Comparison of ENCODE assay signal across 35 cellular contexts in the genomic region with DNA sequence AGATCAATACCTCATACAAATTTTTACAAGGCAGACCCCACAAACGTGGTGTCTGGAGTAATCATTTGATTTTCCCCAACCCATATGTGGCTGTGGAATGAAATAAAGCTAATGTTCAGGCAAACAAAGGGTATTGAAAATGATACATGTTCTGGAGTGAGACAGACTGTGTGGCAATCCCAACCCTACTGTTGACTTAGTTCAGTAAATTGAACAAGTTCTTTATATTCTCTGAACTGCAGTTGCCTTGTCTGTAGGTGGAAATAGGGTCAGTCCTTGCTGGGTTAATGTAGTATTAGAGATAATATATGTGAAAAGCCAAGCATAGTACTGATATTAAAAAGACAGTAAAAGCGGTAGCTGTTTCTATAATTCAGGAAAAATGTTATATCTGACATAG.
"Had no signal": no experiment of that assay in that cellular context is flagged by ENCODE, and none has a peak within 500 bp of the region (broad histone marks: within the 10 kb centered on the region; RNA-seq: fewer than 3 reads in every experiment).

No MANE protein-coding gene starts in this region.

- H3K9me3 ChIP-seq: body of pancreas, breast epithelium had no signal

- H3K27ac Mint-ChIP-seq: activated B cell treated with CpG ODN at 0.5 μM for 24 hours; activated CD4-positive, alpha-beta memory T cell treated with anti-CD3 and anti-CD28 coated beads for 36 hours; activated CD4-positive, alpha-beta T cell treated with anti-CD3 and anti-CD28 coated beads, Interleukin-2, amount 10 ng/mL, durations not matched to agents 24 days and 14 days; activated CD8-positive, alpha-beta T cell treated with anti-CD3 and anti-CD28 coated beads for 36 hours; activated naive CD4-positive, alpha-beta T cell treated with anti-CD3 and anti-CD28 coated beads, Interleukin-2, amount 10 ng/mL, durations not matched to agents 7 days and 5 days; activated naive CD4-positive, alpha-beta T cell treated with anti-CD3 and anti-CD28 coated beads, Interleukin-2, amount 50 U/mL, for 24 hours; activated naive CD8-positive, alpha-beta T cell; activated naive CD8-positive, alpha-beta T cell treated with anti-CD3 and anti-CD28 coated beads, Interleukin-2, amount 10 ng/mL, durations not matched to agents 7 days and 5 days; activated naive CD8-positive, alpha-beta T cell treated with anti-CD3 and anti-CD28 coated beads, Interleukin-2, amount 50 U/mL, for 24 hours; activated T-cell treated with anti-CD3 and anti-CD28 coated beads, Interleukin-2, amount 50 U/mL, for 72 hours; activated T-helper 1 cell treated with anti-CD3 and anti-CD28 coated beads, Interleukin-12 subunit alpha, Interleukin-12 subunit beta, Interleukin-2, Interleukin-4 antibody, amounts not matched to agents 30 ng/mL and 10 ng/mL and 1 ng/mL, durations not matched to agents 14 hours and 24 hours and 36 hours; activated T-helper 17 cell treated with anti-CD3 and anti-CD28 coated beads, Interleukin-2, amount 50 U/mL, for 72 hours; T-helper 1 cell treated with Interleukin-12 subunit alpha and Interleukin-12 subunit beta and Interleukin-4 antibody, amounts not matched to agents 30 μg/mL and 1 μg/mL, for 36 hours; T-helper 2 cell treated with Interferon-gamma antibody and Interleukin-4, amounts not matched to agents 5 μg/mL and 100 μg/mL, for 36 hours had no signal

- H3K36me3 ChIP-seq: brain microvascular endothelial cell, breast epithelium had no signal

- DNase-seq: activated B cell treated with CpG ODN at 0.5 μM for 24 hours; activated CD4-positive, alpha-beta memory T cell treated with anti-CD3 and anti-CD28 coated beads for 36 hours; activated CD4-positive, alpha-beta T cell treated with anti-CD3 and anti-CD28 coated beads for 4 hours; activated CD4-positive, alpha-beta T cell treated with anti-CD3 and anti-CD28 coated beads, Interleukin-2, amount 10 ng/mL, durations not matched to agents 24 days and 14 days; activated CD4-positive, alpha-beta T cell treated with anti-CD3 and anti-CD28 coated beads, Interleukin-2, amount 50 U/mL, for 1 hour; activated CD4-positive, alpha-beta T cell treated with anti-CD3 and anti-CD28 coated beads, Interleukin-2, amount 50 U/mL, for 4 hours; activated CD4-positive, CD25-positive, alpha-beta regulatory T cell treated with anti-CD3 and anti-CD28 coated beads, Interleukin-2, amount 50 U/mL, for 72 hours; activated CD8-positive, alpha-beta memory T cell treated with anti-CD3 and anti-CD28 coated beads, Interleukin-2, amount 50 U/mL, for 4 hours; activated CD8-positive, alpha-beta T cell treated with anti-CD3 and anti-CD28 coated beads for 36 hours; activated effector memory CD4-positive, alpha-beta T cell treated with anti-CD3 and anti-CD28 coated beads, Interleukin-2, amount 50 U/mL, for 16 hours; activated gamma-delta T cell treated with Interleukin-2 at 50 U/mL for 16 hours; activated naive CD4-positive, alpha-beta T cell; activated naive CD4-positive, alpha-beta T cell treated with anti-CD3 and anti-CD28 coated beads, Interleukin-2, amount 10 ng/mL, durations not matched to agents 7 days and 5 days; activated naive CD8-positive, alpha-beta T cell treated with anti-CD3 and anti-CD28 coated beads, Interleukin-2, amount 10 ng/mL, durations not matched to agents 7 days and 5 days; activated naive CD8-positive, alpha-beta T cell treated with anti-CD3 and anti-CD28 coated beads, Interleukin-2, amount 50 U/mL, for 24 hours; activated T-cell treated with anti-CD3 and anti-CD28 coated beads for 4 hours; activated T-cell treated with anti-CD3 and anti-CD28 coated beads, Interleukin-2, amount 50 U/mL, for 1 hour; activated T-cell treated with anti-CD3 and anti-CD28 coated beads, Interleukin-2, amount 50 U/mL, for 4 hours; activated T-cell treated with anti-CD3 and anti-CD28 coated beads, Interleukin-2, amount 50 U/mL, for 72 hours; amniotic stem cell; aorta; body of pancreas; brain microvascular endothelial cell; central memory CD4-positive, alpha-beta T cell; T-helper 1 cell; T-helper 2 cell; T-helper 9 cell had no signal

- H3K9me3 Mint-ChIP-seq: activated CD4-positive, alpha-beta T cell treated with anti-CD3 and anti-CD28 coated beads, Interleukin-2, amount 10 ng/mL, durations not matched to agents 24 days and 14 days; activated naive CD4-positive, alpha-beta T cell treated with anti-CD3 and anti-CD28 coated beads, Interleukin-2, amount 10 ng/mL, durations not matched to agents 7 days and 5 days; activated naive CD4-positive, alpha-beta T cell treated with anti-CD3 and anti-CD28 coated beads, Interleukin-2, amount 50 U/mL, for 24 hours; activated naive CD8-positive, alpha-beta T cell treated with anti-CD3 and anti-CD28 coated beads, Interleukin-2, amount 10 ng/mL, durations not matched to agents 7 days and 5 days; activated naive CD8-positive, alpha-beta T cell treated with anti-CD3 and anti-CD28 coated beads, Interleukin-2, amount 50 U/mL, for 24 hours had no signal

- ATAC-seq: activated CD8-positive, alpha-beta T cell treated with anti-CD3 and anti-CD28 coated beads for 36 hours; activated naive CD8-positive, alpha-beta T cell treated with anti-CD3 and anti-CD28 coated beads, Interleukin-2, amount 50 U/mL, for 24 hours; activated T-cell treated with anti-CD3 and anti-CD28 coated beads, Interleukin-2, amount 50 U/mL, for 4 hours; activated T-cell treated with anti-CD3 and anti-CD28 coated beads, Interleukin-2, amount 50 U/mL, for 72 hours; activated T-helper 17 cell treated with anti-CD3 and anti-CD28 coated beads, Interleukin-2, amount 50 U/mL, for 72 hours; body of pancreas had no signal

- H3K27ac ChIP-seq: body of pancreas, brain microvascular endothelial cell, breast epithelium, VCaP had no signal

- H3K4me1 ChIP-seq: breast epithelium had no signal

- H3K27me3 ChIP-seq: body of pancreas, brain microvascular endothelial cell, breast epithelium had no signal

- H3K36me3 Mint-ChIP-seq: activated CD4-positive, alpha-beta memory T cell treated with anti-CD3 and anti-CD28 coated beads for 36 hours; activated naive CD4-positive, alpha-beta T cell treated with anti-CD3 and anti-CD28 coated beads, Interleukin-2, amount 10 ng/mL, durations not matched to agents 7 days and 5 days; activated naive CD4-positive, alpha-beta T cell treated with anti-CD3 and anti-CD28 coated beads, Interleukin-2, amount 50 U/mL, for 24 hours; activated naive CD8-positive, alpha-beta T cell; activated naive CD8-positive, alpha-beta T cell treated with anti-CD3 and anti-CD28 coated beads, Interleukin-2, amount 10 ng/mL, durations not matched to agents 7 days and 5 days had no signal

- H3K4me1 Mint-ChIP-seq: activated B cell treated with CpG ODN at 0.5 μM for 24 hours; activated CD4-positive, alpha-beta T cell treated with anti-CD3 and anti-CD28 coated beads, Interleukin-2, amount 10 ng/mL, durations not matched to agents 24 days and 14 days; activated naive CD4-positive, alpha-beta T cell treated with anti-CD3 and anti-CD28 coated beads, Interleukin-2, amount 10 ng/mL, durations not matched to agents 7 days and 5 days; activated naive CD4-positive, alpha-beta T cell treated with anti-CD3 and anti-CD28 coated beads, Interleukin-2, amount 50 U/mL, for 24 hours; activated naive CD8-positive, alpha-beta T cell treated with anti-CD3 and anti-CD28 coated beads, Interleukin-2, amount 10 ng/mL, durations not matched to agents 7 days and 5 days; activated naive CD8-positive, alpha-beta T cell treated with anti-CD3 and anti-CD28 coated beads, Interleukin-2, amount 50 U/mL, for 24 hours; activated T-helper 17 cell treated with anti-CD3 and anti-CD28 coated beads, Interleukin-2, amount 50 U/mL, for 72 hours had no signal

- H3K4me3 ChIP-seq: body of pancreas, breast epithelium had no signal

- H3K4me3 Mint-ChIP-seq: activated B cell treated with CpG ODN at 0.5 μM for 24 hours; activated CD4-positive, alpha-beta memory T cell treated with anti-CD3 and anti-CD28 coated beads for 36 hours; activated CD4-positive, alpha-beta T cell treated with anti-CD3 and anti-CD28 coated beads, Interleukin-2, amount 10 ng/mL, durations not matched to agents 24 days and 14 days; activated CD8-positive, alpha-beta T cell treated with anti-CD3 and anti-CD28 coated beads for 36 hours; activated naive CD4-positive, alpha-beta T cell treated with anti-CD3 and anti-CD28 coated beads, Interleukin-2, amount 10 ng/mL, durations not matched to agents 7 days and 5 days; activated naive CD4-positive, alpha-beta T cell treated with anti-CD3 and anti-CD28 coated beads, Interleukin-2, amount 50 U/mL, for 24 hours; activated naive CD8-positive, alpha-beta T cell; activated naive CD8-positive, alpha-beta T cell treated with anti-CD3 and anti-CD28 coated beads, Interleukin-2, amount 10 ng/mL, durations not matched to agents 7 days and 5 days; activated naive CD8-positive, alpha-beta T cell treated with anti-CD3 and anti-CD28 coated beads, Interleukin-2, amount 50 U/mL, for 24 hours; activated T-cell treated with anti-CD3 and anti-CD28 coated beads, Interleukin-2, amount 50 U/mL, for 4 hours; activated T-cell treated with anti-CD3 and anti-CD28 coated beads, Interleukin-2, amount 50 U/mL, for 72 hours; activated T-helper 1 cell treated with anti-CD3 and anti-CD28 coated beads, Interleukin-12 subunit alpha, Interleukin-12 subunit beta, Interleukin-2, Interleukin-4 antibody, amounts not matched to agents 30 ng/mL and 10 ng/mL and 1 ng/mL, durations not matched to agents 14 hours and 24 hours and 36 hours; activated T-helper 17 cell treated with anti-CD3 and anti-CD28 coated beads, Interleukin-2, amount 50 U/mL, for 72 hours; T-helper 1 cell treated with Interleukin-12 subunit alpha and Interleukin-12 subunit beta and Interleukin-4 antibody, amounts not matched to agents 30 μg/mL and 1 μg/mL, for 36 hours; T-helper 2 cell treated with Interferon-gamma antibody and Interleukin-4, amounts not matched to agents 5 μg/mL and 100 μg/mL, for 36 hours had no signal

- H3K27me3 Mint-ChIP-seq: activated B cell treated with CpG ODN at 0.5 μM for 24 hours; activated CD4-positive, alpha-beta memory T cell treated with anti-CD3 and anti-CD28 coated beads for 36 hours; activated CD4-positive, alpha-beta T cell treated with anti-CD3 and anti-CD28 coated beads, Interleukin-2, amount 10 ng/mL, durations not matched to agents 24 days and 14 days; activated CD8-positive, alpha-beta T cell treated with anti-CD3 and anti-CD28 coated beads for 36 hours; activated naive CD4-positive, alpha-beta T cell treated with anti-CD3 and anti-CD28 coated beads, Interleukin-2, amount 10 ng/mL, durations not matched to agents 7 days and 5 days; activated naive CD4-positive, alpha-beta T cell treated with anti-CD3 and anti-CD28 coated beads, Interleukin-2, amount 50 U/mL, for 24 hours; activated naive CD8-positive, alpha-beta T cell; activated naive CD8-positive, alpha-beta T cell treated with anti-CD3 and anti-CD28 coated beads, Interleukin-2, amount 10 ng/mL, durations not matched to agents 7 days and 5 days; activated naive CD8-positive, alpha-beta T cell treated with anti-CD3 and anti-CD28 coated beads, Interleukin-2, amount 50 U/mL, for 24 hours; activated T-helper 17 cell treated with anti-CD3 and anti-CD28 coated beads, Interleukin-2, amount 50 U/mL, for 72 hours had no signal
